In the genomic region with DNA sequence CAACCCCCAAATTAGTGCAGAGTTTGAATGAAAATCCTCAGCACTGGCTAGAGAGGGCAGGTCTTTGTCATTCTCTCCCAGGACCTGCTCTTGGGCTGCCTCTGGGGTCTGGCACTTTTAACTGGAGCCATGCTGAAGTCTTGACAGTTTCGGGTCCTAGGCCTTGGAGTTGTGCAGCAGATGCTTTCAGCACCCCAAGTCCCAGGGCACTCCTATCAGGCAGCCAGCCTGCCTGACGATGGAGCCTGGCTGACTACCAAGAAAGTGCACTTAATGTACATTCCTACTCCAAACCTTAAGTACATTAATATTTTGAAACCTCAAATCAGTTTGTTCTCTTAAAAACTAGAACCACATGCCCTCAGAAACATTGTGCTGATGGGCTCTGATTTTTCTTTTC, we compare ENCODE assay signal across 7 cellular contexts.
"Had no signal": no experiment of that assay in that cellular context is flagged by ENCODE, and none has a peak within 500 bp of the region (broad histone marks: within the 10 kb centered on the region; RNA-seq: fewer than 3 reads in every experiment).

No MANE protein-coding gene starts in this region.

- H2AFZ ChIP-seq: GM23338 had no signal

- H3K4me2 ChIP-seq: GM23338 had no signal

- ATAC-seq: GM23338, HCT116, K562 had no signal

- DNase-seq: H9, HFFc6, IMR-90, KG1 had no signal

- H3K4me3 ChIP-seq: GM23338, K562 had no signal
